20 cellular contexts compared by ENCODE assay signal in genomic region chr6:141151710-141152417, GRCh38.
DNase-seq lines count a peak whose midpoint lies in the region; ATAC-seq, FAIRE-seq and TF ChIP-seq lines count a peak whose summit lies in the region.
"Had no signal": no experiment of that assay in that cellular context is flagged by ENCODE, and none has a peak within 500 bp of the region (broad histone marks: within the 10 kb centered on the region; RNA-seq: fewer than 3 reads in every experiment).

No MANE protein-coding gene starts in this region.

- H3K9ac ChIP-seq in KMS-11: no peak overlapping the region
- no peak overlapping the region for H3K9ac ChIP-seq in K562 (ENCODE audit: insufficient read depth in 1 of 2, low read depth in 2 of 2, low read length in 2 of 2)
- H3K9ac ChIP-seq in liver (ENCODE audit: low read depth in 1 of 2, low read length in 2 of 2): no peak overlapping the region

- H2AFZ ChIP-seq in KMS-11 (ENCODE audit: low read depth) (peak overlapping the region; percentile 47; the same call in 1 of the 2 replicates), K562 (ENCODE audit: low read depth, low read length) (no peak overlapping the region)

- TF ChIP-seq EP300 in A549 (IDR thresholded peaks at IDR 0.05): no peak
- TF ChIP-seq EP300 in K562 (IDR thresholded peaks at IDR 0.05; ENCODE audit: low read length): no peak
- no peak for TF ChIP-seq EP300 in tibial nerve (IDR thresholded peaks at IDR 0.05)

- H3K79me2 ChIP-seq in KMS-11 (ENCODE audit: insufficient read depth, low read depth) (no peaks in the 10 kb centered on the region), K562 (ENCODE audit: control insufficient read depth, insufficient read depth, low read length) (no peaks in the 10 kb centered on the region)

- H3K27me3 ChIP-seq in KMS-11 (ENCODE audit: insufficient read depth, low read depth): no peaks in the 10 kb centered on the region
- no peaks in the 10 kb centered on the region for H3K27me3 ChIP-seq in K562 (ENCODE audit: control insufficient read depth in 2 of 2, insufficient read depth in 2 of 2, low read length in 2 of 2)
- H3K27me3 ChIP-seq in liver (ENCODE audit: control insufficient read depth in 4 of 4, insufficient read depth in 4 of 4, low read length in 3 of 4): no peaks in the 10 kb centered on the region
- H3K27me3 ChIP-seq in tibial nerve: no peaks in the 10 kb centered on the region

- DNase-seq in A549 (ENCODE audit: low read depth in 1 of 2, low spot score in 1 of 2) (no peak), K562 (ENCODE audit: extremely low read depth in 1 of 4, low spot score in 3 of 4) (no peak), mesothelial cell of epicardium (ENCODE audit: low spot score in 2 of 2, unreplicated experiment in 2 of 2) (no peak), NCI-H187 (lab: John Stamatoyannopoulos, UW) (no peak), tibial nerve (ENCODE audit: low spot score in 2 of 2) (no peak)
- no peak for DNase-seq in stimulated activated naive CD8-positive, alpha-beta T cell treated with anti-CD3 and anti-CD28 coated beads, Interleukin-15, amount 100 ng/mL, for 72 hours
- DNase-seq: Caco-2; CD4-positive, alpha-beta T cell; DMS153; GDM1; MV-4-11; NCI-H187 treated with DMSO at 0.1 percent for 48 hours; NCI-H2227 treated with DMSO at 0.1 percent for 48 hours; NCI-H510A treated with DMSO at 0.1 percent for 48 hours; Right ventricle myocardium superior had no signal

- H3K4me3 ChIP-seq in A549: no peak overlapping the region
- no peak overlapping the region for H3K4me3 ChIP-seq in KMS-11 (IDR thresholded peaks at IDR 0.05; ENCODE audit: insufficient read depth, low read depth, low read length)
- H3K4me3 ChIP-seq in K562: no peak overlapping the region
- no peak overlapping the region for H3K4me3 ChIP-seq in liver (ENCODE audit: low read depth in 1 of 3, low read length in 3 of 3)
- H3K4me3 ChIP-seq in tibial nerve: no peak overlapping the region

- no peak for TF ChIP-seq RAD21 in A549 (conservative IDR thresholded peaks at IDR 0.05 in 1 of 2, IDR thresholded peaks at IDR 0.05 in 1 of 2)
- no peak for TF ChIP-seq RAD21 in K562 (CRISPR knock-in tag; conservative IDR thresholded peaks at IDR 0.05 in 1 of 2, IDR thresholded peaks at IDR 0.05 in 1 of 2)
- no peak for TF ChIP-seq RAD21 in liver (IDR thresholded peaks at IDR 0.05)

- H3K4me2 ChIP-seq in A549 (no peak overlapping the region), KMS-11 (no peak overlapping the region), K562 (ENCODE audit: insufficient read depth, low read length) (no peak overlapping the region)

- H3K9me1 ChIP-seq in K562 (ENCODE audit: control insufficient read depth, insufficient read depth, low read length): no peaks in the 10 kb centered on the region

- H3K4me1 Mint-ChIP-seq in mesothelial cell of epicardium: peaks cover 4% of the 10 kb centered on the region
- peaks cover 21% of the 10 kb centered on the region for H3K4me1 Mint-ChIP-seq in stimulated activated naive CD8-positive, alpha-beta T cell treated with anti-CD3 and anti-CD28 coated beads, Interleukin-15, amount 100 ng/mL, for 72 hours

- peaks cover 39% of the 10 kb centered on the region for H3K9me3 Mint-ChIP-seq in mesothelial cell of epicardium
- peaks cover 5 to 23% of the 10 kb centered on the region in 2 donors for H3K9me3 Mint-ChIP-seq in stimulated activated naive CD8-positive, alpha-beta T cell treated with anti-CD3 and anti-CD28 coated beads, Interleukin-15, amount 100 ng/mL, for 72 hours
- H3K9me3 Mint-ChIP-seq: CD4-positive, alpha-beta T cell had no signal

- H3K9me3 ChIP-seq in A549 (no peaks in the 10 kb centered on the region), K562 (replicated peaks; ENCODE audit: control insufficient read depth, insufficient read depth, low read depth, low read length) (peaks cover 2% of the 10 kb centered on the region), liver (ENCODE audit: control insufficient read depth in 4 of 4, low read length in 3 of 4) (no peaks in the 10 kb centered on the region), tibial nerve (peaks cover 0 to 2% (median 0%) of the 10 kb centered on the region in 4 donors)
- H3K9me3 ChIP-seq: Caco-2 had no signal

- H4K20me1 ChIP-seq in KMS-11 (ENCODE audit: insufficient read depth): no peaks in the 10 kb centered on the region
- no peaks in the 10 kb centered on the region for H4K20me1 ChIP-seq in K562 (replicated peaks; ENCODE audit: control insufficient read depth, insufficient read depth, low read length)

- no peaks in the 10 kb centered on the region for H3K27me3 Mint-ChIP-seq in mesothelial cell of epicardium (ENCODE audit: low read depth)
- H3K27me3 Mint-ChIP-seq in stimulated activated naive CD8-positive, alpha-beta T cell treated with anti-CD3 and anti-CD28 coated beads, Interleukin-15, amount 100 ng/mL, for 72 hours: no peaks in the 10 kb centered on the region
- H3K27me3 Mint-ChIP-seq: CD4-positive, alpha-beta T cell had no signal

- POLR2A ChIA-PET in A549 (lab: Yijun Ruan, JAX) (no interaction called here), K562 (lab: Yijun Ruan, JAX) (no interaction called here)

- H3K36me3 ChIP-seq in KMS-11 (ENCODE audit: insufficient read depth) (no peaks in the 10 kb centered on the region), K562 (ENCODE audit: control insufficient read depth, insufficient read depth, low read length) (no peaks in the 10 kb centered on the region), liver (ENCODE audit: control insufficient read depth in 4 of 4, insufficient read depth in 3 of 4, low read depth in 1 of 4, low read length in 3 of 4) (no peaks in the 10 kb centered on the region), tibial nerve (no peaks in the 10 kb centered on the region)

- no peak overlapping the region for H3K27ac Mint-ChIP-seq in mesothelial cell of epicardium
- no peak overlapping the region for H3K27ac Mint-ChIP-seq in stimulated activated naive CD8-positive, alpha-beta T cell treated with anti-CD3 and anti-CD28 coated beads, Interleukin-15, amount 100 ng/mL, for 72 hours
- H3K27ac Mint-ChIP-seq: CD4-positive, alpha-beta T cell had no signal

- in situ Hi-C loops in K562 (cut with MboI): no loop called here

- H3K27ac ChIP-seq in A549 (no peak overlapping the region), KMS-11 (peak overlapping the region; percentile 97; the same call in 1 of the 2 replicates), K562 (ENCODE audit: extremely low read depth, low read depth, low read length) (no peak overlapping the region), liver (ENCODE audit: low read depth in 1 of 2, low read length in 2 of 2) (no peak overlapping the region), tibial nerve (no peak overlapping the region)

- H3K36me3 Mint-ChIP-seq in mesothelial cell of epicardium: no peaks in the 10 kb centered on the region

- TF ChIP-seq POLR2A in A549 (IDR thresholded peaks at IDR 0.05; ENCODE audit: low read length) (no peak), K562 (conservative IDR thresholded peaks at IDR 0.05) (no peak), tibial nerve (IDR thresholded peaks at IDR 0.05) (no peak)

- WGBS in A549 (ENCODE audit: missing lambda C conversion rate): 35% methylated on average over 3 of the region's 3 CpGs
- 0% methylated on average over 3 of the region's 3 CpGs for WGBS in K562 (ENCODE audit: insufficient coverage, low coverage, missing lambda C conversion rate)
- WGBS in liver: 70% methylated on average over 3 of the region's 3 CpGs
- WGBS in tibial nerve, 2 donors: 82 to 84% methylated on average over 3 of the region's 3 CpGs

- no TSS peak for BruUV-seq in K562 (replicated peaks; lab: Mats Ljungman, UMichigan)

- TF ChIP-seq CTCF in A549 (IDR thresholded peaks at IDR 0.05) (no peak), KMS-11 (conservative IDR thresholded peaks at IDR 0.05; ENCODE audit: low read depth, low read length) (no peak), K562 (IDR thresholded peaks at IDR 0.05 in 2 of 3, conservative IDR thresholded peaks at IDR 0.05 in 1 of 3; ENCODE audit: insufficient read depth in 2 of 3, low read depth in 1 of 3, low read length in 3 of 3) (no peak), liver (IDR thresholded peaks at IDR 0.05; ENCODE audit: low read depth, low read length, missing input control) (no peak), mesothelial cell of epicardium (IDR thresholded peaks at IDR 0.05; ENCODE audit: unreplicated experiment) (no peak), tibial nerve (IDR thresholded peaks at IDR 0.05) (no peak)

- no peak overlapping the region for H3K4me3 Mint-ChIP-seq in mesothelial cell of epicardium
- no peak overlapping the region for H3K4me3 Mint-ChIP-seq in stimulated activated naive CD8-positive, alpha-beta T cell treated with anti-CD3 and anti-CD28 coated beads, Interleukin-15, amount 100 ng/mL, for 72 hours
- H3K4me3 Mint-ChIP-seq: CD4-positive, alpha-beta T cell had no signal

- intact Hi-C loops in K562 (cut with micrococcal nuclease): no loop called here

- FAIRE-seq in A549 (lab: Jason Lieb, UNC) (no peak), K562 (lab: Jason Lieb, UNC) (no peak)
- FAIRE-seq: A204.1, HTR-8/SVneo had no signal

- H3K4me1 ChIP-seq in A549: no peaks in the 10 kb centered on the region
- peaks cover 66% of the 10 kb centered on the region for H3K4me1 ChIP-seq in KMS-11 (ENCODE audit: low read depth, poor library complexity, severe bottlenecking)
- H3K4me1 ChIP-seq in K562 (replicated peaks in 1 of 2; ENCODE audit: control insufficient read depth in 2 of 2, insufficient read depth in 2 of 2, low read length in 2 of 2): no peaks in the 10 kb centered on the region
- H3K4me1 ChIP-seq in liver (ENCODE audit: control insufficient read depth in 4 of 4, insufficient read depth in 4 of 4, low read length in 3 of 4): peaks cover 0 to 6% (median 2%) of the 10 kb centered on the region in 4 donors
- peaks cover 0 to 8% (median 0%) of the 10 kb centered on the region in 4 donors for H3K4me1 ChIP-seq in tibial nerve
- H3K4me1 ChIP-seq: Caco-2 had no signal

- CTCF ChIA-PET in A549 (lab: Yijun Ruan, JAX) (no interaction called here), K562 (lab: Yijun Ruan, JAX; ENCODE audit: low intra/inter-chr PET ratio) (no interaction called here)

- ATAC-seq in A549 (no peak), K562 (no peak)
- no peak for ATAC-seq in stimulated activated naive CD8-positive, alpha-beta T cell treated with anti-CD3 and anti-CD28 coated beads, Interleukin-15, amount 100 ng/mL, for 72 hours
- ATAC-seq: HCT116 had no signal

TF ChIP-seq in A549, 52 proteins besides CTCF, POLR2A, EP300 and RAD21:
- TF ChIP-seq TP53 (CRISPR knock-in tag; IDR thresholded peaks at IDR 0.05) (no peak), MAFK (IDR thresholded peaks at IDR 0.05; ENCODE audit: partially characterized antibody) (peak; percentile 59)

TF ChIP-seq in K562, 482 proteins besides CTCF, POLR2A, EP300 and RAD21:
- TF ChIP-seq HMGN3 (IDR thresholded peaks at IDR 0.05; ENCODE audit: borderline replicate concordance, extremely low read depth, insufficient read length, low read depth, low read length) (no peak), ZNF316 (IDR thresholded peaks at IDR 0.05) (peak; percentile 33; the same call in 1 of the 2 replicates)
TF ChIP-seq in K562: peak in this region for 1.

TF ChIP-seq in liver, 16 proteins besides CTCF, POLR2A, EP300 and RAD21 (continues in another document):
- peak; percentile 43 to 54 for TF ChIP-seq HNF4A (conservative IDR thresholded peaks at IDR 0.05)

Comparison
In these comparisons a context has a peak if more than half of its experiments do, and no peak if none do; other contexts are left out.
1. Of the 35 proteins assayed by ChIP-seq in both K562 and A549: peak only in K562: none; only in A549: MAFK; in both: none; in neither: 34.